Comparison of ENCODE assay signal across 8 cellular contexts in genomic region chr10:5094265-5095205, GRCh38. TPM values are rescaled to one million over a fixed set of nuclear protein-coding genes. Genes with fewer than 3 reads are reported as not detected.
DNase-seq lines count a peak whose midpoint lies in the region; TF ChIP-seq lines count a peak whose summit lies in the region.

AKR1C3 (plus strand) TSS chr10:5094414; CDS start chr10:5094445, 31 bp downstream.

- H3K4me3 ChIP-seq in astrocyte of the cerebellum (ENCODE audit: low read depth, low read length) (no peak within 1 kb of the TSS), retinal pigment epithelial cell (ENCODE audit: low read length) (no peak within 1 kb of the TSS)

- TF ChIP-seq CTCF in astrocyte of the cerebellum (IDR thresholded peaks at IDR 0.05; ENCODE audit: low read depth, low read length, missing control alignments) (peak; percentile 44), retinal pigment epithelial cell (conservative IDR thresholded peaks at IDR 0.05; ENCODE audit: low read depth, low read length) (peak; percentile 61)

- DNase-seq in NCI-H82 (lab: John Stamatoyannopoulos, UW) (peak; percentile 23), NCI-H82 treated with DMSO at 0.1 percent for 48 hours (lab: John Stamatoyannopoulos, UW; ENCODE audit: unreplicated experiment) (no peak), NCI-H460 (ENCODE audit: extremely low read depth, low read depth) (peak; percentile 80), astrocyte of the cerebellum (ENCODE audit: low read depth) (peak; percentile 32), hippocampal formation (lab: John Stamatoyannopoulos, UW) (peak; percentile 0 to 44), retinal pigment epithelial cell (ENCODE audit: low read depth) (no peak), GM19240 (ENCODE audit: insufficient read length, low spot score) (no peak)
- DNase-seq in effector CD8-positive, alpha-beta T cell (lab: John Stamatoyannopoulos, UW), result no peak

- in situ Hi-C loops in astrocyte of the cerebellum (cut with HindIII; ENCODE audit: low sequenced_read_pairs), result no loop called here

RNA-seq across cellular contexts. Expression of gene AKR1C3, which starts in this region (rescaled TPM):
- 818 and 909 TPM in 2 replicates for total RNA-seq in NCI-H460 (2014; rRNA removed; shearing (Covaris generic))
- 748 and 826 TPM in 2 replicates for polyA plus RNA-seq in NCI-H460 (2014; cell fraction: nucleus; rRNA removed)

Comparison
In these comparisons a context has a peak if more than half of its experiments do, and no peak if none do; other contexts are left out.
1. DNase-seq: peak in NCI-H82 (single experiment), NCI-H460 (single experiment), astrocyte of the cerebellum (single experiment) and hippocampal formation (2 of 2); none in NCI-H82 treated with DMSO at 0.1 percent for 48 hours (single experiment), retinal pigment epithelial cell (single experiment), effector CD8-positive, alpha-beta T cell (single experiment) and GM19240 (single experiment).